Comparison of ENCODE assay signal across 1 cellular context in the genomic region with DNA sequence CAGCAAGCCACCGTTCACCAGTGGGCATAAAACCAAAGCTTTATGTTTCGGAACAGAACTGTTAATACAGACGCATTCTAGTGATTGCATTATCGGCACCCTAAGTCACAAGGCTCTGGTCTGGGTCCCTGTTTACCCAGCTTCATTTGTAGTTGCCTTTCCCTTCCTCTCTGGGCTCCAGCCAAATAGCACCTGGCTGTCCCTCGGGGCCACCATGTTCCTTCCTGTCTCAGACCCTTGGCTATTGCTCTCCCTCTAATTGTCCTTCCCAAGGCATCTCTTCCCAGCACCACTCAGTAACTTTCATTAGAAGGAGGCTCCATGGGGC.
TF ChIP-seq lines count a peak whose summit lies in the region.

No MANE protein-coding gene starts in this region.

TF ChIP-seq in GM23338, 12 proteins besides CTCF, POLR2A, EP300 and RAD21 (continued from another document):
- TF ChIP-seq, protein P1, sequence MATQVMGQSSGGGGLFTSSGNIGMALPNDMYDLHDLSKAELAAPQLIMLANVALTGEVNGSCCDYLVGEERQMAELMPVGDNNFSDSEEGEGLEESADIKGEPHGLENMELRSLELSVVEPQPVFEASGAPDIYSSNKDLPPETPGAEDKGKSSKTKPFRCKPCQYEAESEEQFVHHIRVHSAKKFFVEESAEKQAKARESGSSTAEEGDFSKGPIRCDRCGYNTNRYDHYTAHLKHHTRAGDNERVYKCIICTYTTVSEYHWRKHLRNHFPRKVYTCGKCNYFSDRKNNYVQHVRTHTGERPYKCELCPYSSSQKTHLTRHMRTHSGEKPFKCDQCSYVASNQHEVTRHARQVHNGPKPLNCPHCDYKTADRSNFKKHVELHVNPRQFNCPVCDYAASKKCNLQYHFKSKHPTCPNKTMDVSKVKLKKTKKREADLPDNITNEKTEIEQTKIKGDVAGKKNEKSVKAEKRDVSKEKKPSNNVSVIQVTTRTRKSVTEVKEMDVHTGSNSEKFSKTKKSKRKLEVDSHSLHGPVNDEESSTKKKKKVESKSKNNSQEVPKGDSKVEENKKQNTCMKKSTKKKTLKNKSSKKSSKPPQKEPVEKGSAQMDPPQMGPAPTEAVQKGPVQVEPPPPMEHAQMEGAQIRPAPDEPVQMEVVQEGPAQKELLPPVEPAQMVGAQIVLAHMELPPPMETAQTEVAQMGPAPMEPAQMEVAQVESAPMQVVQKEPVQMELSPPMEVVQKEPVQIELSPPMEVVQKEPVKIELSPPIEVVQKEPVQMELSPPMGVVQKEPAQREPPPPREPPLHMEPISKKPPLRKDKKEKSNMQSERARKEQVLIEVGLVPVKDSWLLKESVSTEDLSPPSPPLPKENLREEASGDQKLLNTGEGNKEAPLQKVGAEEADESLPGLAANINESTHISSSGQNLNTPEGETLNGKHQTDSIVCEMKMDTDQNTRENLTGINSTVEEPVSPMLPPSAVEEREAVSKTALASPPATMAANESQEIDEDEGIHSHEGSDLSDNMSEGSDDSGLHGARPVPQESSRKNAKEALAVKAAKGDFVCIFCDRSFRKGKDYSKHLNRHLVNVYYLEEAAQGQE (IDR thresholded peaks at IDR 0.05; ENCODE audit: unreplicated experiment), result no peak
- TF ChIP-seq POLR2AphosphoS5 (IDR thresholded peaks at IDR 0.05; ENCODE audit: low read depth), result no peak
- no peak for TF ChIP-seq STAT1 (IDR thresholded peaks at IDR 0.05; ENCODE audit: unreplicated experiment)
- TF ChIP-seq EZH2phosphoT487 (IDR thresholded peaks at IDR 0.05; ENCODE audit: unreplicated experiment), result no peak
- TF ChIP-seq EZH2 (IDR thresholded peaks at IDR 0.05; ENCODE audit: low read depth, unreplicated experiment), result no peak
- no peak for TF ChIP-seq NANOG (IDR thresholded peaks at IDR 0.05; ENCODE audit: borderline replicate concordance)
- no peak for TF ChIP-seq CREB1 (CRISPR knock-in tag; IDR thresholded peaks at IDR 0.05; ENCODE audit: low read depth)
- TF ChIP-seq ZNF114 (CRISPR knock-in tag; IDR thresholded peaks at IDR 0.05), result no peak
- no peak for TF ChIP-seq JUNB (IDR thresholded peaks at IDR 0.05; ENCODE audit: unreplicated experiment)
